ENCODE assay signal across 1 cellular context in genomic region chr16:24977673-24978065, GRCh38.
TF ChIP-seq lines count a peak whose summit lies in the region.

No MANE protein-coding gene starts in this region.

TF ChIP-seq in GM23338, 12 proteins besides CTCF, POLR2A, EP300 and RAD21 (continued from another document):
- no peak for TF ChIP-seq ZNF462 (CRISPR knock-in tag; IDR thresholded peaks at IDR 0.05)
- TF ChIP-seq ZNF114 (CRISPR knock-in tag; IDR thresholded peaks at IDR 0.05): no peak
- no peak for TF ChIP-seq ZNF331 (CRISPR knock-in tag; IDR thresholded peaks at IDR 0.05; ENCODE audit: low read depth)
